ENCODE assay signal across 21 cellular contexts in the genomic region with DNA sequence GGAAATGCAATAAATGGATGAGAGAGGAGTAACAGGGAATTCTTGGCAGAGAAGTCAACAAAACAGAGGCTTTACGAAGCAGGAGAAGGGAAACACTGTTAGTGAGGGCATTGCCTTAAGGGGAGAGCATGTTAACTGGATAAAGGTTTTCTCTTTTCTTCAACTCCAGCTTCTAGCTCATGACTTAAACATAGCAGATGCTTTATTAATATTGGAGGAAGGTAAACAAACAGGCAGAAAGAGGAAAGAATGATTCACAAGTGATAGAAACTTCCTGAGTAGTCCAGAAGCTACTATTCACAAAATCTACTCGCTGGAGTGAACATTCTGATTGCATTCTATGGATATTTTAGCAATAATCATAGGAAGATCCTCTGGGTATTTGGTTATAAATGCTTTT.
DNase-seq lines count a peak whose midpoint lies in the region; ATAC-seq, FAIRE-seq and TF ChIP-seq lines count a peak whose summit lies in the region.
"Had no signal": no experiment of that assay in that cellular context is flagged by ENCODE, and none has a peak within 500 bp of the region (broad histone marks: within the 10 kb centered on the region; RNA-seq: fewer than 3 reads in every experiment).

No MANE protein-coding gene starts in this region.

- H2AFZ ChIP-seq in astrocyte (ENCODE audit: low read depth, low read length) (peak overlapping the region; percentile 24), fibroblast of lung (ENCODE audit: low read length) (no peak overlapping the region), neuronal stem cell (ENCODE audit: low read length) (peak overlapping the region; percentile 40)

- CTCF ChIA-PET in CD8-positive, alpha-beta T cell (lab: Charles Lee), result no interaction called here

- H3K27me3 Mint-ChIP-seq in astrocyte (ENCODE audit: low read depth, unreplicated experiment), result no peaks in the 10 kb centered on the region
- no peaks in the 10 kb centered on the region for H3K27me3 Mint-ChIP-seq in CD8-positive, alpha-beta T cell (ENCODE audit: low read depth)
- H3K27me3 Mint-ChIP-seq: CD4-positive, alpha-beta memory T cell had no signal

- H2AK5ac ChIP-seq in neuronal stem cell (ENCODE audit: low read depth, low read length), result no peak overlapping the region

- H3K4me2 ChIP-seq in astrocyte (ENCODE audit: low read length), result peak overlapping the region; percentile 16
- H3K4me2 ChIP-seq in fibroblast of lung (ENCODE audit: extremely low read depth, insufficient read depth, low read length), result no peak overlapping the region
- no peak overlapping the region for H3K4me2 ChIP-seq in neuronal stem cell (ENCODE audit: insufficient read depth, low read length, poor library complexity, severe bottlenecking)
- H3K4me2 ChIP-seq: BLaER1 treated with 17β-estradiol and CSF1 and Interleukin-3, amounts not matched to agents 10 nM and 100 nM had no signal

- no peak overlapping the region for H3K9ac ChIP-seq in astrocyte (ENCODE audit: low read length)
- no peak overlapping the region for H3K9ac ChIP-seq in fibroblast of lung (ENCODE audit: insufficient read depth, low read length)
- no peak overlapping the region for H3K9ac ChIP-seq in neuronal stem cell (ENCODE audit: low read depth, low read length, poor library complexity)
- H3K9ac ChIP-seq: BLaER1 treated with 17β-estradiol and CSF1 and Interleukin-3, amounts not matched to agents 10 nM and 100 nM had no signal

- no peak for FAIRE-seq in astrocyte (lab: Jason Lieb, UNC)
- FAIRE-seq: H1 had no signal

- H3K4me1 ChIP-seq in astrocyte (ENCODE audit: insufficient read depth, low read length) (peaks cover 10% of the 10 kb centered on the region), fibroblast of lung (ENCODE audit: control insufficient read depth, extremely low read depth, insufficient read depth, low read length) (no peaks in the 10 kb centered on the region), neuronal stem cell (ENCODE audit: control insufficient read depth in 2 of 2, insufficient read depth in 1 of 2, low read depth in 1 of 2, low read length in 2 of 2) (peaks cover 2 to 14% of the 10 kb centered on the region in 2 donors)
- no peaks in the 10 kb centered on the region for H3K4me1 ChIP-seq in CD8-positive, alpha-beta T cell (ENCODE audit: insufficient read depth, low read length)
- H3K4me1 ChIP-seq: BLaER1 treated with 17β-estradiol and CSF1 and Interleukin-3, amounts not matched to agents 10 nM and 100 nM had no signal

- peak; percentile 13 for DNase-seq in COLO829 (ENCODE audit: low spot score)
- no peak for DNase-seq in astrocyte (ENCODE audit: low read depth)
- DNase-seq in fibroblast of lung (ENCODE audit: low read depth in 2 of 2), result peak; percentile 1 to 12
- no peak for DNase-seq in neuronal stem cell (ENCODE audit: low spot score)
- DNase-seq in CD8-positive, alpha-beta T cell, result no peak
- no peak for DNase-seq in hypothalamus (lab: John Stamatoyannopoulos, UW)
- DNase-seq: 8988T, Calu3, DMS153, GDM1, Kasumi-1, NCI-H1694, NCI-H2081, NCI-H446, NCI-H526, OCI-M1 had no signal

- H3K4me3 ChIP-seq in astrocyte (ENCODE audit: insufficient read depth, low read depth, low read length), result no peak overlapping the region
- no peak overlapping the region for H3K4me3 ChIP-seq in fibroblast of lung (replicated peaks in 1 of 4; ENCODE audit: control extremely low read depth in 1 of 4, insufficient read depth in 1 of 4, low read depth in 3 of 4, low read length in 4 of 4)
- no peak overlapping the region for H3K4me3 ChIP-seq in neuronal stem cell (ENCODE audit: low read length in 2 of 2)
- no peak overlapping the region for H3K4me3 ChIP-seq in CD8-positive, alpha-beta T cell (ENCODE audit: low read depth, low read length)
- H3K4me3 ChIP-seq: BLaER1 treated with 17β-estradiol and CSF1 and Interleukin-3, amounts not matched to agents 10 nM and 100 nM had no signal

- H3K9me3 Mint-ChIP-seq in astrocyte (ENCODE audit: unreplicated experiment), result no peaks in the 10 kb centered on the region
- H3K9me3 Mint-ChIP-seq in CD8-positive, alpha-beta T cell, result peaks cover 4% of the 10 kb centered on the region

- no peaks in the 10 kb centered on the region for H3K36me3 Mint-ChIP-seq in astrocyte (ENCODE audit: low read depth, unreplicated experiment)
- no peaks in the 10 kb centered on the region for H3K36me3 Mint-ChIP-seq in CD8-positive, alpha-beta T cell
- H3K36me3 Mint-ChIP-seq: CD4-positive, alpha-beta memory T cell had no signal

- no peaks in the 10 kb centered on the region for H3K27me3 ChIP-seq in astrocyte (ENCODE audit: insufficient read depth, low read length)
- H3K27me3 ChIP-seq in fibroblast of lung (ENCODE audit: control insufficient read depth, insufficient read depth, low read length), result no peaks in the 10 kb centered on the region
- H3K27me3 ChIP-seq in neuronal stem cell (ENCODE audit: control insufficient read depth in 3 of 3, insufficient read depth in 3 of 3, low read depth in 1 of 3, low read length in 3 of 3), result peaks cover 0 to 3% (median 0%) of the 10 kb centered on the region in 3 experiments
- H3K27me3 ChIP-seq in CD8-positive, alpha-beta T cell (ENCODE audit: insufficient read depth, low read length), result no peaks in the 10 kb centered on the region
- H3K27me3 ChIP-seq: BLaER1 treated with 17β-estradiol and CSF1 and Interleukin-3, amounts not matched to agents 10 nM and 100 nM had no signal

- H3K79me1 ChIP-seq in neuronal stem cell (ENCODE audit: low read depth, low read length), result no peaks in the 10 kb centered on the region

- no peaks in the 10 kb centered on the region for H4K20me1 ChIP-seq in astrocyte (ENCODE audit: insufficient read depth, low read length)
- no peaks in the 10 kb centered on the region for H4K20me1 ChIP-seq in fibroblast of lung (ENCODE audit: control insufficient read depth, extremely low read depth, insufficient read depth, low read length)
- H4K20me1 ChIP-seq: BLaER1 treated with 17β-estradiol and CSF1 and Interleukin-3, amounts not matched to agents 10 nM and 100 nM had no signal

- no peak overlapping the region for H2BK5ac ChIP-seq in neuronal stem cell (ENCODE audit: low read length)

- H2BK120ac ChIP-seq in neuronal stem cell (ENCODE audit: low read depth, low read length), result no peak overlapping the region

- no peak for ATAC-seq in CD8-positive, alpha-beta T cell
- no peak for ATAC-seq in GM21619 (IDR thresholded peaks at IDR 0.05; ENCODE audit: unreplicated experiment)
- ATAC-seq: Right ventricle myocardium inferior had no signal

- H3K23ac ChIP-seq in neuronal stem cell (ENCODE audit: low read depth, low read length, poor library complexity), result no peak overlapping the region

- H3K36me3 ChIP-seq in astrocyte (ENCODE audit: insufficient read depth, low read length) (no peaks in the 10 kb centered on the region), fibroblast of lung (ENCODE audit: control insufficient read depth, insufficient read depth, low read length) (no peaks in the 10 kb centered on the region), neuronal stem cell (replicated peaks in 1 of 2; ENCODE audit: control insufficient read depth in 2 of 2, insufficient read depth in 2 of 2, low read length in 2 of 2) (no peaks in the 10 kb centered on the region)
- H3K36me3 ChIP-seq in CD8-positive, alpha-beta T cell (ENCODE audit: insufficient read depth, low read length), result no peaks in the 10 kb centered on the region
- H3K36me3 ChIP-seq: BLaER1 treated with 17β-estradiol and CSF1 and Interleukin-3, amounts not matched to agents 10 nM and 100 nM had no signal

- no peak overlapping the region for H4K91ac ChIP-seq in neuronal stem cell (ENCODE audit: low read depth, low read length, poor library complexity)

- no peaks in the 10 kb centered on the region for H3K79me2 ChIP-seq in astrocyte (ENCODE audit: insufficient read depth, low read length)
- no peaks in the 10 kb centered on the region for H3K79me2 ChIP-seq in fibroblast of lung (ENCODE audit: control insufficient read depth, insufficient read depth, low read length)

- no CpG with 5 or more reads among the region's 2 CpGs for WGBS in neuronal stem cell (ENCODE audit: extremely low coverage in 2 of 2, insufficient read length in 2 of 2, insufficient replicate concordance in 1 of 2), 2 donors

- no peak overlapping the region for H3K4me3 Mint-ChIP-seq in astrocyte (ENCODE audit: unreplicated experiment)
- no peak overlapping the region for H3K4me3 Mint-ChIP-seq in CD8-positive, alpha-beta T cell
- H3K4me3 Mint-ChIP-seq: CD4-positive, alpha-beta memory T cell had no signal

- POLR2A ChIA-PET in CD8-positive, alpha-beta T cell (lab: Charles Lee), result no interaction called here

- intact Hi-C loops in CD8-positive, alpha-beta T cell (cut with DNase I, micrococcal nuclease), result no loop called here

- H3K27ac Mint-ChIP-seq in astrocyte (ENCODE audit: unreplicated experiment), result no peak overlapping the region
- H3K27ac Mint-ChIP-seq in CD8-positive, alpha-beta T cell, result no peak overlapping the region
- H3K27ac Mint-ChIP-seq: CD4-positive, alpha-beta memory T cell had no signal

- H2BK15ac ChIP-seq in neuronal stem cell (ENCODE audit: low read length), result no peak overlapping the region

- H2BK12ac ChIP-seq in neuronal stem cell (ENCODE audit: low read length), result no peak overlapping the region

- H3K4me1 Mint-ChIP-seq in astrocyte (ENCODE audit: low read depth, unreplicated experiment), result peaks cover 3% of the 10 kb centered on the region
- H3K4me1 Mint-ChIP-seq in CD8-positive, alpha-beta T cell (ENCODE audit: low read depth), result no peaks in the 10 kb centered on the region
- H3K4me1 Mint-ChIP-seq: CD4-positive, alpha-beta memory T cell had no signal

- H3K18ac ChIP-seq in neuronal stem cell (ENCODE audit: low read length), result no peak overlapping the region

- H3K9me3 ChIP-seq in astrocyte (ENCODE audit: insufficient read depth, low read depth, low read length), result no peaks in the 10 kb centered on the region
- no peaks in the 10 kb centered on the region for H3K9me3 ChIP-seq in fibroblast of lung (ENCODE audit: control insufficient read depth, insufficient read depth, low read depth, low read length)
- no peaks in the 10 kb centered on the region for H3K9me3 ChIP-seq in neuronal stem cell (replicated peaks in 1 of 2; ENCODE audit: control insufficient read depth in 2 of 2, insufficient read depth in 1 of 2, low read depth in 1 of 2, low read length in 2 of 2)
- H3K9me3 ChIP-seq in CD8-positive, alpha-beta T cell (ENCODE audit: low read length), result no peaks in the 10 kb centered on the region
- H3K9me3 ChIP-seq: BLaER1 treated with 17β-estradiol and CSF1 and Interleukin-3, amounts not matched to agents 10 nM and 100 nM had no signal

- H3K27ac ChIP-seq in astrocyte (ENCODE audit: low read depth, low read length) (no peak overlapping the region), fibroblast of lung (ENCODE audit: insufficient read depth, low read length) (no peak overlapping the region), neuronal stem cell (replicated peaks; ENCODE audit: low read length) (no peak overlapping the region)
- H3K27ac ChIP-seq in CD8-positive, alpha-beta T cell (ENCODE audit: low read depth, low read length), result no peak overlapping the region
- H3K27ac ChIP-seq: BLaER1 treated with 17β-estradiol and CSF1 and Interleukin-3, amounts not matched to agents 10 nM and 100 nM had no signal

- H4K8ac ChIP-seq in neuronal stem cell (ENCODE audit: low read depth, low read length), result no peak overlapping the region

- TF ChIP-seq CTCF in astrocyte (IDR thresholded peaks at IDR 0.05; ENCODE audit: insufficient read depth, low read depth, low read length), result no peak
- no peak for TF ChIP-seq CTCF in fibroblast of lung (conservative IDR thresholded peaks at IDR 0.05 in 1 of 2, IDR thresholded peaks at IDR 0.05 in 1 of 2; ENCODE audit: low read depth in 1 of 2, low read length in 2 of 2)
- no peak for TF ChIP-seq CTCF in CD8-positive, alpha-beta T cell (IDR thresholded peaks at IDR 0.05)

- H3K14ac ChIP-seq in neuronal stem cell (ENCODE audit: low read length), result no peak overlapping the region

- H3K4ac ChIP-seq in neuronal stem cell (ENCODE audit: low read length), result no peak overlapping the region

Comparison
In these comparisons a context has a peak if more than half of its experiments do, and no peak if none do; other contexts are left out.
1. DNase-seq: peak in COLO829 (single experiment) and fibroblast of lung (2 of 2); none in astrocyte (single experiment), neuronal stem cell (single experiment), CD8-positive, alpha-beta T cell (0 of 7) and hypothalamus (0 of 51).